In the genomic region with DNA sequence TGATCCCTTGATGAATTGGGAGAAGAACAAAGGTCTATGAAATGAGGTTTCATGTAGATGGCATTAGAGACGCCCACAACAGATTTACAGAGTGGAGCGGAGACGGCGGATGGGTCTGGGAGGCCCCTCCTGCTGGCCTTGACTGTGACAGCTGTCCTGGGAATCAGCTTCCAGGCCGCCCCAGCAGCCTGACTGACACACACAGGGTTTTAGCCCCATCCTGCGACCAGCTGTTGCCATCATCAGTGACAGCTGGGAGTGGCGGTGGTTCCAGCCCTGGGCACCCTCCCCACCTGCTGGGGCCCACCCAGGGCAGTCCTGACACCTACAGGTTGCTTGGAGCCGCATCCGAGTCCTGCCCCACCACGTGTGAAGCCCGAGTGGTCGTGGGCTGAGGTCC, we compare ENCODE assay signal across 26 cellular contexts.
DNase-seq lines count a peak whose midpoint lies in the region; FAIRE-seq and TF ChIP-seq lines count a peak whose summit lies in the region.
"Had no signal": no experiment of that assay in that cellular context is flagged by ENCODE, and none has a peak within 500 bp of the region (broad histone marks: within the 10 kb centered on the region; RNA-seq: fewer than 3 reads in every experiment).

No MANE protein-coding gene starts in this region.

- H3K9me3 Mint-ChIP-seq in endodermal cell: no peaks in the 10 kb centered on the region
- H3K9me3 Mint-ChIP-seq: activated naive CD4-positive, alpha-beta T cell treated with anti-CD3 and anti-CD28 coated beads, Interleukin-2, amount 50 U/mL, for 24 hours; effector memory CD8-positive, alpha-beta T cell; mesothelial cell of epicardium; natural killer cell; T-helper 2 cell treated with Interferon-gamma antibody and Interleukin-4, amounts not matched to agents 5 μg/mL and 100 μg/mL, for 36 hours; WTC11 had no signal

- DNase-seq in DMS 273 treated with DMSO at 0.1 percent for 48 hours (lab: John Stamatoyannopoulos, UW) (peak; percentile 52), NCI-H2171 treated with DMSO at 0.1 percent for 48 hours (lab: John Stamatoyannopoulos, UW) (peak; percentile 80), endodermal cell (no peak), retina (peak; percentile 73), kidney (no peak), NCI-H2196 treated with DMSO at 0.1 percent for 48 hours (lab: John Stamatoyannopoulos, UW; ENCODE audit: unreplicated experiment) (no peak)
- DNase-seq in stimulated activated naive CD4-positive, alpha-beta T cell (lab: John Stamatoyannopoulos, UW): no peak
- DNase-seq in stimulated activated CD4-positive, alpha-beta T cell treated with anti-CD3 and anti-CD28 coated beads, Interleukin-4, amount 100 ng/mL, for 1 hour: no peak
- DNase-seq: BE2C; colonic mucosa; COR-L47; effector memory CD8-positive, alpha-beta T cell; foreskin melanocyte; hypothalamus; natural killer cell; NCI-H1105 treated with DMSO at 0.1 percent for 48 hours; stimulated activated CD4-positive, alpha-beta T cell treated with anti-CD3 and anti-CD28 coated beads, Interleukin-2, amount 100 ng/mL, for 24 hours had no signal

- H3K9ac ChIP-seq in endodermal cell (ENCODE audit: extremely low read depth, low read length, poor library complexity, severe bottlenecking) (no peak overlapping the region), kidney (ENCODE audit: low read length in 2 of 2) (no peak overlapping the region)

- no peak overlapping the region for H3K4me3 Mint-ChIP-seq in endodermal cell
- H3K4me3 Mint-ChIP-seq: activated naive CD4-positive, alpha-beta T cell treated with anti-CD3 and anti-CD28 coated beads, Interleukin-2, amount 50 U/mL, for 24 hours; effector memory CD8-positive, alpha-beta T cell; mesothelial cell of epicardium; natural killer cell; T-helper 2 cell treated with Interferon-gamma antibody and Interleukin-4, amounts not matched to agents 5 μg/mL and 100 μg/mL, for 36 hours; WTC11 had no signal

- no peak overlapping the region for H3K4me3 ChIP-seq in endodermal cell (ENCODE audit: low read length)
- no peak overlapping the region for H3K4me3 ChIP-seq in kidney (ENCODE audit: low read length in 2 of 2)
- H3K4me3 ChIP-seq: colonic mucosa, GM12878, skin epidermis, suprapubic skin had no signal

- 91 to 95% methylated on average over 7 to 12 of the region's 12 CpGs for WGBS in endodermal cell (ENCODE audit: insufficient coverage in 1 of 2, insufficient read length in 1 of 2), 2 experiments

- peak overlapping the region; percentile 58 for H3K27ac Mint-ChIP-seq in endodermal cell
- H3K27ac Mint-ChIP-seq: activated naive CD4-positive, alpha-beta T cell treated with anti-CD3 and anti-CD28 coated beads, Interleukin-2, amount 50 U/mL, for 24 hours; effector memory CD8-positive, alpha-beta T cell; IgD-negative memory B cell; mesothelial cell of epicardium; natural killer cell; T-helper 2 cell treated with Interferon-gamma antibody and Interleukin-4, amounts not matched to agents 5 μg/mL and 100 μg/mL, for 36 hours had no signal

- intact Hi-C loops in kidney (cut with DNase I): no loop called here

- peaks cover 6% of the 10 kb centered on the region for H3K36me3 ChIP-seq in endodermal cell (ENCODE audit: control insufficient read depth, insufficient read depth, low read length)
- peaks cover 2 to 8% of the 10 kb centered on the region in 2 donors for H3K36me3 ChIP-seq in kidney (ENCODE audit: control insufficient read depth in 1 of 2, insufficient read depth in 2 of 2, low read length in 2 of 2)
- H3K36me3 ChIP-seq: colonic mucosa had no signal

- no peaks in the 10 kb centered on the region for H3K4me1 Mint-ChIP-seq in endodermal cell
- H3K4me1 Mint-ChIP-seq: activated naive CD4-positive, alpha-beta T cell treated with anti-CD3 and anti-CD28 coated beads, Interleukin-2, amount 50 U/mL, for 24 hours; IgD-negative memory B cell; natural killer cell; WTC11 had no signal

- H3K27me3 Mint-ChIP-seq in endodermal cell (ENCODE audit: insufficient read depth): no peaks in the 10 kb centered on the region
- H3K27me3 Mint-ChIP-seq: activated naive CD4-positive, alpha-beta T cell treated with anti-CD3 and anti-CD28 coated beads, Interleukin-2, amount 50 U/mL, for 24 hours; IgD-negative memory B cell had no signal

- H3K27me3 ChIP-seq in endodermal cell (ENCODE audit: control insufficient read depth, insufficient read depth, low read length, poor library complexity, severe bottlenecking): no peaks in the 10 kb centered on the region
- H3K27me3 ChIP-seq: BE2C, colonic mucosa, suprapubic skin had no signal

- H3K4me1 ChIP-seq in endodermal cell (ENCODE audit: control insufficient read depth, insufficient read depth, low read length) (no peaks in the 10 kb centered on the region), kidney (ENCODE audit: control insufficient read depth in 1 of 2, insufficient read depth in 1 of 2, low read depth in 1 of 2, low read length in 2 of 2) (peaks cover 8 to 13% of the 10 kb centered on the region in 2 donors)

- FAIRE-seq in kidney (lab: Jason Lieb, UNC): no peak
- FAIRE-seq: GM12878 had no signal

- H3K27ac ChIP-seq in endodermal cell (ENCODE audit: low read depth, low read length) (peak overlapping the region; percentile 85), kidney (ENCODE audit: low read depth in 2 of 2, low read length in 2 of 2) (no peak overlapping the region)
- H3K27ac ChIP-seq: colonic mucosa, RWPE1, skin epidermis, suprapubic skin had no signal

- TF ChIP-seq CTCF in endodermal cell (conservative IDR thresholded peaks at IDR 0.05) (no peak), kidney (IDR thresholded peaks at IDR 0.05; ENCODE audit: borderline replicate concordance, extremely low read depth, insufficient read depth) (no peak)

- no peaks in the 10 kb centered on the region for H3K9me3 ChIP-seq in endodermal cell (ENCODE audit: control insufficient read depth, low read length)
- H3K9me3 ChIP-seq in kidney (ENCODE audit: control insufficient read depth in 1 of 2, low read length in 2 of 2): no peaks in the 10 kb centered on the region
- H3K9me3 ChIP-seq: BE2C, colonic mucosa, suprapubic skin had no signal

- H3K36me3 Mint-ChIP-seq in endodermal cell (ENCODE audit: low read depth): peaks cover 31% of the 10 kb centered on the region
- H3K36me3 Mint-ChIP-seq: activated naive CD4-positive, alpha-beta T cell treated with anti-CD3 and anti-CD28 coated beads, Interleukin-2, amount 50 U/mL, for 24 hours; natural killer cell had no signal

Comparison
In these comparisons a context has a peak if more than half of its experiments do, and no peak if none do; other contexts are left out.
1. DNase-seq: peak in DMS 273 treated with DMSO at 0.1 percent for 48 hours (single experiment), NCI-H2171 treated with DMSO at 0.1 percent for 48 hours (single experiment) and retina (single experiment); none in endodermal cell (single experiment), kidney (single experiment), stimulated activated naive CD4-positive, alpha-beta T cell (0 of 6), stimulated activated CD4-positive, alpha-beta T cell treated with anti-CD3 and anti-CD28 coated beads, Interleukin-4, amount 100 ng/mL, for 1 hour (single experiment) and NCI-H2196 treated with DMSO at 0.1 percent for 48 hours (single experiment).